In genomic region chr2:235024951-235025773, GRCh38 we compare ENCODE assay signal across 14 cellular contexts.
DNase-seq lines count a peak whose midpoint lies in the region; ATAC-seq and TF ChIP-seq lines count a peak whose summit lies in the region.
"Had no signal": no experiment of that assay in that cellular context is flagged by ENCODE, and none has a peak within 500 bp of the region (broad histone marks: within the 10 kb centered on the region; RNA-seq: fewer than 3 reads in every experiment).

No MANE protein-coding gene starts in this region.

- no peaks in the 10 kb centered on the region for H3K36me3 ChIP-seq in Caco-2 (ENCODE audit: control insufficient read depth, insufficient read depth, low read length)
- H3K36me3 ChIP-seq in osteoblast (ENCODE audit: insufficient read depth, low read length) = no peaks in the 10 kb centered on the region
- H3K36me3 ChIP-seq: BLaER1 treated with 17β-estradiol and CSF1 and Interleukin-3, amounts not matched to agents 10 nM and 100 nM had no signal

- H3K27me3 ChIP-seq in Caco-2 (replicated peaks; ENCODE audit: control insufficient read depth, insufficient read depth, low read length) = no peaks in the 10 kb centered on the region
- H3K27me3 ChIP-seq in osteoblast (ENCODE audit: insufficient read depth, low read length) = no peaks in the 10 kb centered on the region
- H3K27me3 ChIP-seq: BLaER1 treated with 17β-estradiol and CSF1 and Interleukin-3, amounts not matched to agents 10 nM and 100 nM had no signal

- H3K4me1 Mint-ChIP-seq in Caco-2 (ENCODE audit: low read depth, unreplicated experiment) = peaks cover 28% of the 10 kb centered on the region
- H3K4me1 Mint-ChIP-seq: activated naive CD4-positive, alpha-beta T cell treated with anti-CD3 and anti-CD28 coated beads, Interleukin-2, amount 10 ng/mL, durations not matched to agents 7 days and 5 days had no signal

- POLR2A ChIA-PET in Caco-2 (lab: Charles Lee) (no interaction called here), RWPE1 (lab: Yijun Ruan, JAX; ENCODE audit: low non-redundant PET) (interaction anchor here (0.7 kb wide), 1 partner anchor 16 kb away, joined by 3 read pairs; no protein-coding TSS in a partner anchor)

- H4K20me1 ChIP-seq in osteoblast (ENCODE audit: insufficient read depth, low read length) = peaks cover 42% of the 10 kb centered on the region
- H4K20me1 ChIP-seq: BLaER1 treated with 17β-estradiol and CSF1 and Interleukin-3, amounts not matched to agents 10 nM and 100 nM had no signal

- CTCF ChIA-PET in Caco-2 (lab: Charles Lee) (no interaction called here), RWPE1 (lab: Yijun Ruan, JAX) (interaction anchor here (0.6 to 1.2 kb wide), 5 partner anchors 8 to 1071 kb away, joined by 3 to 4 read pairs (median 3); no protein-coding TSS in a partner anchor)

- no peaks in the 10 kb centered on the region for H3K9me3 Mint-ChIP-seq in Caco-2 (ENCODE audit: unreplicated experiment)
- H3K9me3 Mint-ChIP-seq: activated naive CD4-positive, alpha-beta T cell treated with anti-CD3 and anti-CD28 coated beads, Interleukin-2, amount 10 ng/mL, durations not matched to agents 7 days and 5 days; nephron progenitor cell had no signal

- peak overlapping the region; percentile 59 for H3K27ac Mint-ChIP-seq in Caco-2 (ENCODE audit: unreplicated experiment)
- H3K27ac Mint-ChIP-seq: activated naive CD4-positive, alpha-beta T cell treated with anti-CD3 and anti-CD28 coated beads, Interleukin-2, amount 10 ng/mL, durations not matched to agents 7 days and 5 days; nephron progenitor cell had no signal

- H3K4me1 ChIP-seq in Caco-2 (peaks cover 31% of the 10 kb centered on the region), osteoblast (ENCODE audit: insufficient read depth, low read length) (peaks cover 82% of the 10 kb centered on the region)
- H3K4me1 ChIP-seq: BLaER1 treated with 17β-estradiol and CSF1 and Interleukin-3, amounts not matched to agents 10 nM and 100 nM had no signal

- no TSS peak for BruUV-seq in Caco-2 (replicated peaks; lab: Mats Ljungman, UMichigan)

- H3K27ac ChIP-seq in RWPE1 = peak overlapping the region; percentile 100
- H3K27ac ChIP-seq in osteoblast (ENCODE audit: low read depth, low read length) = peak overlapping the region; percentile 75
- H3K27ac ChIP-seq: BLaER1 treated with 17β-estradiol and CSF1 and Interleukin-3, amounts not matched to agents 10 nM and 100 nM had no signal

- H2AFZ ChIP-seq in osteoblast (ENCODE audit: low read length) = no peak overlapping the region

- no peaks in the 10 kb centered on the region for H3K27me3 Mint-ChIP-seq in Caco-2 (ENCODE audit: insufficient read depth, unreplicated experiment)
- H3K27me3 Mint-ChIP-seq: activated naive CD4-positive, alpha-beta T cell treated with anti-CD3 and anti-CD28 coated beads, Interleukin-2, amount 10 ng/mL, durations not matched to agents 7 days and 5 days had no signal

- H3K9me3 ChIP-seq in Caco-2 (no peaks in the 10 kb centered on the region), osteoblast (ENCODE audit: low read depth, low read length) (no peaks in the 10 kb centered on the region)
- H3K9me3 ChIP-seq: BLaER1 treated with 17β-estradiol and CSF1 and Interleukin-3, amounts not matched to agents 10 nM and 100 nM had no signal

- no peak for TF ChIP-seq CTCF in Caco-2 (IDR thresholded peaks at IDR 0.05; ENCODE audit: insufficient read depth in 1 of 2, low read depth in 1 of 2, low read length in 1 of 2, severe bottlenecking in 1 of 2, unreplicated experiment in 1 of 2)
- no peak for TF ChIP-seq CTCF in RWPE1 (conservative IDR thresholded peaks at IDR 0.05; ENCODE audit: low read depth)
- no peak for TF ChIP-seq CTCF in osteoblast (IDR thresholded peaks at IDR 0.05; ENCODE audit: extremely low read depth, low read depth, low read length)

- no peak for DNase-seq in Caco-2
- DNase-seq in RWPE1 (ENCODE audit: low spot score) = no peak
- peak; percentile 43 for DNase-seq in globus pallidus (ENCODE audit: low spot score)
- DNase-seq in osteoblast (ENCODE audit: insufficient read length, low spot score, missing footprints) = no peak
- DNase-seq in NOMO-1 (lab: John Stamatoyannopoulos, UW; ENCODE audit: unreplicated experiment in 2 of 2) = no peak
- no peak for DNase-seq in H4 (ENCODE audit: low spot score)
- no peak for DNase-seq in NCI-H1436 treated with DMSO at 0.1 percent for 48 hours (lab: John Stamatoyannopoulos, UW)
- DNase-seq: activated naive CD4-positive, alpha-beta T cell treated with anti-CD3 and anti-CD28 coated beads, Interleukin-2, amount 10 ng/mL, durations not matched to agents 7 days and 5 days; GF-D8; NCI-H345; nephron progenitor cell; RPMI8226 had no signal

- H3K4me3 ChIP-seq in Caco-2 (ENCODE audit: low read depth, low read length) = no peak overlapping the region
- H3K4me3 ChIP-seq in osteoblast (ENCODE audit: insufficient read depth, low read length) = no peak overlapping the region
- H3K4me3 ChIP-seq: BLaER1 treated with 17β-estradiol and CSF1 and Interleukin-3, amounts not matched to agents 10 nM and 100 nM had no signal

- peak overlapping the region; percentile 22 for H3K4me2 ChIP-seq in osteoblast (ENCODE audit: insufficient read depth, low read length)
- H3K4me2 ChIP-seq: BLaER1 treated with 17β-estradiol and CSF1 and Interleukin-3, amounts not matched to agents 10 nM and 100 nM had no signal

- intact Hi-C loops in Caco-2 (cut with micrococcal nuclease; ENCODE audit: unreplicated experiment) = no loop called here

- H3K79me2 ChIP-seq in osteoblast (ENCODE audit: insufficient read depth, low read length) = peaks cover 84% of the 10 kb centered on the region

- no peak for ATAC-seq in GM19397 (IDR thresholded peaks at IDR 0.05; ENCODE audit: unreplicated experiment)

- H3K4me3 Mint-ChIP-seq in Caco-2 (ENCODE audit: unreplicated experiment) = no peak overlapping the region
- H3K4me3 Mint-ChIP-seq: activated naive CD4-positive, alpha-beta T cell treated with anti-CD3 and anti-CD28 coated beads, Interleukin-2, amount 10 ng/mL, durations not matched to agents 7 days and 5 days; nephron progenitor cell had no signal

- peaks cover 17% of the 10 kb centered on the region for H3K36me3 Mint-ChIP-seq in Caco-2 (ENCODE audit: insufficient read depth, unreplicated experiment)
- H3K36me3 Mint-ChIP-seq: activated naive CD4-positive, alpha-beta T cell treated with anti-CD3 and anti-CD28 coated beads, Interleukin-2, amount 10 ng/mL, durations not matched to agents 7 days and 5 days had no signal
